In the genomic region with DNA sequence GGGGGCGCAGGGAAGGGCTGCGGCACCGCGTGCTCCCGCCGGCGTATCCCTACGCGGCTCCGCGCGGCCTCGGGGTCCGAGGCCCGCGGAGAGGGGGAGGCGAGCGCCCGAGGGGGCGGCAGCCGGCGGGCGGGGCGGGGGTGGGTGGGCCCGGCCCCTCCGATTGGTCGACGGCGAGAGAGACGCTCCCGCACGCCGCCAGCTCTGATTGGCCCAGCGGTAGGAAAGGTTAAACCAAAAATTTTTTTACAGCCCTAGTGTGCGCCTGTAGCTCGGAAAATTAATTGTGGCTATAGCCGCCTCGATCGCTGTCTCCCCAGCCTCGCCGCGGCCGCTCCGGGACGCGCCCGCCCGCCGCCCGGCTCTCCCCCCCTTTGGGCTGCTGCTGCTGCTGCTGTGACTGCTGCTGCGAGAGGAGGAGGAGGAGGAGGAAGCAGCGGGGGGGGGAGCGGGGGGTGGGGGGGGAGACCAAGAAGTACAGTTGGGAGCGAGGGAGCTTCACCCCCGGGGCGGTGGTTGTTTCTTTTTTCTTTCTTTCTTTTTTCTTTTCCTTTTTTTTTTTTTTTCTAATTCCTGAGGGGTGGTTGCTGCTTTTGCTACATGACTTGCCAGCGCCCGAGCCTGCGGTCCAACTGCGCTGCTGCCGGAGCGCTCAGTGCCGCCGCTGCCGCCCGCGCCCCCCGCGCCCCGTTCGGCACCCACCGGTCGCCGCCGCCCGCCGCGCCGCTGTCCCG, we compare ENCODE assay signal across 8 cellular contexts. TPM values are rescaled to one million over a fixed set of nuclear protein-coding genes. Genes with fewer than 3 reads are reported as not detected.
DNase-seq lines count a peak whose midpoint lies in the region; ATAC-seq and TF ChIP-seq lines count a peak whose summit lies in the region.

Gene FOXG1 (plus strand): TSS at position 283 of the 734 bp plus-strand sequence. CDS start 493 bp downstream, outside the sequence.

- WGBS in SK-N-SH (ENCODE audit: low lambda C conversion rate) = 22% methylated on average over 30 of the region's 80 CpGs

- TF ChIP-seq CTCF in SK-N-SH (IDR thresholded peaks at IDR 0.05) (no peak), left lung (IDR thresholded peaks at IDR 0.05) (no peak)

- no peaks in the 10 kb centered on the region for H4K20me1 ChIP-seq in SK-N-SH (ENCODE audit: insufficient read depth)

- POLR2A ChIA-PET in SK-N-SH (lab: Yijun Ruan, JAX) = no interaction called here

- H3K27ac ChIP-seq in SK-N-SH (ENCODE audit: low read depth in 2 of 2, low read length in 1 of 2) (no peak within 1 kb of the TSS), muscle layer of colon (ENCODE audit: low read depth, low read length) (no peak within 1 kb of the TSS), left lung (no peak within 1 kb of the TSS)

- peak within 1 kb of the TSS; percentile 15; the same call in 1 of the 2 replicates for H3K4me2 ChIP-seq in SK-N-SH

- no peaks in the 10 kb centered on the region for H3K9me2 ChIP-seq in SK-N-SH

- H3K79me2 ChIP-seq in SK-N-SH (ENCODE audit: insufficient read depth) = no peaks in the 10 kb centered on the region

- no peak for TF ChIP-seq RAD21 in SK-N-SH (IDR thresholded peaks at IDR 0.05; ENCODE audit: low read length)

- H3K9me3 ChIP-seq in SK-N-SH (no peaks in the 10 kb centered on the region), muscle layer of colon (ENCODE audit: low read length) (peaks cover 5% of the 10 kb centered on the region), left lung (no peaks in the 10 kb centered on the region)

- ATAC-seq in SK-N-SH treated with all-trans-retinoic acid at 6 μM for 48 hours (no peak), left lung (no peak), HG03039 (IDR thresholded peaks at IDR 0.05; ENCODE audit: unreplicated experiment) (no peak)

- CTCF ChIA-PET in SK-N-SH (lab: Yijun Ruan, JAX) = interaction anchor here (3.6 kb wide), 1 partner anchor 10 kb away, joined by 15 read pairs; no protein-coding TSS in a partner anchor

- intact Hi-C loops in left lung (cut with DNase I) = no loop called here

- H3K4me3 ChIP-seq in SK-N-SH (ENCODE audit: low read depth in 2 of 2, low read length in 1 of 2) (no peak within 1 kb of the TSS), muscle layer of colon (ENCODE audit: low read depth in 1 of 2, low read length in 2 of 2) (peak within 1 kb of the TSS; percentile 24 to 27), left lung (peak within 1 kb of the TSS in 1 of 2 donors; percentile 11)

- H3K4me1 ChIP-seq in SK-N-SH (ENCODE audit: control insufficient read depth in 1 of 2, insufficient read depth in 2 of 2, low read depth in 1 of 2, low read length in 1 of 2) (no peaks in the 10 kb centered on the region), muscle layer of colon (ENCODE audit: insufficient read depth, low read length) (no peaks in the 10 kb centered on the region), left lung (peaks cover 0 to 8% of the 10 kb centered on the region in 2 donors)

- DNase-seq in SK-N-SH (peak; percentile 46), NCI-H187 treated with DMSO at 0.1 percent for 48 hours (lab: John Stamatoyannopoulos, UW) (peak; percentile 92), astrocyte of the hippocampus (ENCODE audit: low read depth, low spot score) (peak; percentile 98), left lung (no peak), mesenteric fat pad (ENCODE audit: low spot score) (no peak)

- no peak for TF ChIP-seq EP300 in SK-N-SH (IDR thresholded peaks at IDR 0.05; ENCODE audit: borderline replicate concordance in 1 of 2, low read depth in 1 of 2, low read length in 1 of 2)

- H3K27me3 ChIP-seq in SK-N-SH (ENCODE audit: insufficient read depth) (peaks cover 63% of the 10 kb centered on the region), muscle layer of colon (ENCODE audit: control insufficient read depth in 1 of 2, insufficient read depth in 2 of 2, low read length in 2 of 2) (peaks cover 75 to 86% of the 10 kb centered on the region in 2 donors), left lung (peaks cover 93 to 99% of the 10 kb centered on the region in 2 donors)

- H3F3A ChIP-seq in SK-N-SH (replicated peaks; ENCODE audit: insufficient read depth) = no peaks in the 10 kb centered on the region

- H2AFZ ChIP-seq in SK-N-SH (ENCODE audit: low read depth) = no peak within 1 kb of the TSS

- H3K9ac ChIP-seq in SK-N-SH (no peak within 1 kb of the TSS), muscle layer of colon (ENCODE audit: low read length) (no peak within 1 kb of the TSS)

- H3K36me3 ChIP-seq in SK-N-SH (replicated peaks in 1 of 2; ENCODE audit: control insufficient read depth in 1 of 2, insufficient read depth in 2 of 2, low read length in 1 of 2) (no peaks in the 10 kb centered on the region), muscle layer of colon (ENCODE audit: insufficient read depth, low read length) (no peaks in the 10 kb centered on the region), left lung (no peaks in the 10 kb centered on the region)

TF ChIP-seq in SK-N-SH, 30 proteins besides CTCF, POLR2A, EP300 and RAD21 (continues in another document):
- TF ChIP-seq GATA2 (CRISPR knock-in tag; IDR thresholded peaks at IDR 0.05) (no peak), TAF1 (IDR thresholded peaks at IDR 0.05; ENCODE audit: borderline replicate concordance, low read depth, low read length) (no peak), TCF12 (IDR thresholded peaks at IDR 0.05) (no peak), RXRA (IDR thresholded peaks at IDR 0.05; ENCODE audit: borderline replicate concordance, low read depth) (no peak), MXI1 (IDR thresholded peaks at IDR 0.05; ENCODE audit: low read depth, low read length) (no peak), RFX5 (IDR thresholded peaks at IDR 0.05; ENCODE audit: low read length) (no peak), CHD2 (IDR thresholded peaks at IDR 0.05; ENCODE audit: low read length, partially characterized antibody) (no peak), FOSL2 (IDR thresholded peaks at IDR 0.05; ENCODE audit: borderline replicate concordance, low read depth) (no peak), USF2 (IDR thresholded peaks at IDR 0.05; ENCODE audit: borderline replicate concordance, low read depth, low read length) (no peak)
- TF ChIP-seq, protein P1, sequence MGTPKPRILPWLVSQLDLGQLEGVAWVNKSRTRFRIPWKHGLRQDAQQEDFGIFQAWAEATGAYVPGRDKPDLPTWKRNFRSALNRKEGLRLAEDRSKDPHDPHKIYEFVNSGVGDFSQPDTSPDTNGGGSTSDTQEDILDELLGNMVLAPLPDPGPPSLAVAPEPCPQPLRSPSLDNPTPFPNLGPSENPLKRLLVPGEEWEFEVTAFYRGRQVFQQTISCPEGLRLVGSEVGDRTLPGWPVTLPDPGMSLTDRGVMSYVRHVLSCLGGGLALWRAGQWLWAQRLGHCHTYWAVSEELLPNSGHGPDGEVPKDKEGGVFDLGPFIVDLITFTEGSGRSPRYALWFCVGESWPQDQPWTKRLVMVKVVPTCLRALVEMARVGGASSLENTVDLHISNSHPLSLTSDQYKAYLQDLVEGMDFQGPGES (IDR thresholded peaks at IDR 0.05; ENCODE audit: low read depth, low read length) = no peak

TF ChIP-seq in SK-N-SH treated with all-trans-retinoic acid at 6 μM for 48 hours, 23 proteins besides CTCF, POLR2A, EP300 and RAD21:
- TF ChIP-seq ESRRG (CRISPR knock-in tag; IDR thresholded peaks at IDR 0.05) (no peak), PPARA (CRISPR knock-in tag; IDR thresholded peaks at IDR 0.05; ENCODE audit: borderline replicate concordance) (no peak), SNAI2 (CRISPR knock-in tag; IDR thresholded peaks at IDR 0.05) (no peak), ZNF8 (CRISPR knock-in tag; IDR thresholded peaks at IDR 0.05) (no peak), ZFP3 (CRISPR knock-in tag; IDR thresholded peaks at IDR 0.05) (no peak), ZNF70 (CRISPR knock-in tag; IDR thresholded peaks at IDR 0.05) (no peak), ISL1 (CRISPR knock-in tag; IDR thresholded peaks at IDR 0.05) (no peak), CSDC2 (CRISPR knock-in tag; IDR thresholded peaks at IDR 0.05) (no peak), ARNTL (CRISPR knock-in tag; IDR thresholded peaks at IDR 0.05; ENCODE audit: borderline replicate concordance, low read depth) (no peak), TCF4 (CRISPR knock-in tag; IDR thresholded peaks at IDR 0.05; ENCODE audit: borderline replicate concordance) (no peak), ZNF565 (CRISPR knock-in tag; conservative IDR thresholded peaks at IDR 0.05; ENCODE audit: low read depth) (no peak), ZC3H10 (CRISPR knock-in tag; IDR thresholded peaks at IDR 0.05) (no peak), BACH2 (CRISPR knock-in tag; IDR thresholded peaks at IDR 0.05; ENCODE audit: borderline replicate concordance) (no peak)
- TF ChIP-seq, protein P2, sequence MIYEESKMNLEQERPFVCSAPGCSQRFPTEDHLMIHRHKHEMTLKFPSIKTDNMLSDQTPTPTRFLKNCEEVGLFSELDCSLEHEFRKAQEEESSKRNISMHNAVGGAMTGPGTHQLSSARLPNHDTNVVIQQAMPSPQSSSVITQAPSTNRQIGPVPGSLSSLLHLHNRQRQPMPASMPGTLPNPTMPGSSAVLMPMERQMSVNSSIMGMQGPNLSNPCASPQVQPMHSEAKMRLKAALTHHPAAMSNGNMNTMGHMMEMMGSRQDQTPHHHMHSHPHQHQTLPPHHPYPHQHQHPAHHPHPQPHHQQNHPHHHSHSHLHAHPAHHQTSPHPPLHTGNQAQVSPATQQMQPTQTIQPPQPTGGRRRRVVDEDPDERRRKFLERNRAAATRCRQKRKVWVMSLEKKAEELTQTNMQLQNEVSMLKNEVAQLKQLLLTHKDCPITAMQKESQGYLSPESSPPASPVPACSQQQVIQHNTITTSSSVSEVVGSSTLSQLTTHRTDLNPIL (CRISPR knock-in tag; IDR thresholded peaks at IDR 0.05; ENCODE audit: low read depth) = no peak
- TF ChIP-seq, protein P3, sequence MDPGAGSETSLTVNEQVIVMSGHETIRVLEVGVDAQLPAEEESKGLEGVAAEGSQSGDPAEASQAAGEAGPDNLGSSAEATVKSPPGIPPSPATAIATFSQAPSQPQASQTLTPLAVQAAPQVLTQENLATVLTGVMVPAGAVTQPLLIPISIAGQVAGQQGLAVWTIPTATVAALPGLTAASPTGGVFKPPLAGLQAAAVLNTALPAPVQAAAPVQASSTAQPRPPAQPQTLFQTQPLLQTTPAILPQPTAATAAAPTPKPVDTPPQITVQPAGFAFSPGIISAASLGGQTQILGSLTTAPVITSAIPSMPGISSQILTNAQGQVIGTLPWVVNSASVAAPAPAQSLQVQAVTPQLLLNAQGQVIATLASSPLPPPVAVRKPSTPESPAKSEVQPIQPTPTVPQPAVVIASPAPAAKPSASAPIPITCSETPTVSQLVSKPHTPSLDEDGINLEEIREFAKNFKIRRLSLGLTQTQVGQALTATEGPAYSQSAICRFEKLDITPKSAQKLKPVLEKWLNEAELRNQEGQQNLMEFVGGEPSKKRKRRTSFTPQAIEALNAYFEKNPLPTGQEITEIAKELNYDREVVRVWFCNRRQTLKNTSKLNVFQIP (CRISPR knock-in tag; IDR thresholded peaks at IDR 0.05; ENCODE audit: borderline replicate concordance, low read depth) = no peak

RNA-seq across cellular contexts. Expression of gene FOXG1, which starts in this region (rescaled TPM):
- polyA plus RNA-seq in SK-N-SH (2012; rRNA removed) = not detected in 2 replicates
- not detected in 2 replicates for polyA plus RNA-seq in SK-N-SH (2012; cell fraction: cytosol; rRNA removed)
- not detected in 2 replicates for polyA plus RNA-seq in SK-N-SH (2012; cell fraction: nucleus; rRNA removed)
- total RNA-seq in left lung = not detected
- not detected for total RNA-seq in mesenteric fat pad

Comparison
In these comparisons a context has a peak if more than half of its experiments do, and no peak if none do; other contexts are left out.
1. Peak in DNase-seq and H3K4me2 ChIP-seq in SK-N-SH; RNA of the gene not detected or under 1 TPM.
2. DNase-seq: peak in NCI-H187 treated with DMSO at 0.1 percent for 48 hours (single experiment) and astrocyte of the hippocampus (single experiment); none in left lung (0 of 2) and mesenteric fat pad (single experiment).
3. H3K4me3 ChIP-seq: peak in muscle layer of colon (2 of 2); none in SK-N-SH (0 of 2).